ENCODE assay signal across 27 cellular contexts in the genomic region with DNA sequence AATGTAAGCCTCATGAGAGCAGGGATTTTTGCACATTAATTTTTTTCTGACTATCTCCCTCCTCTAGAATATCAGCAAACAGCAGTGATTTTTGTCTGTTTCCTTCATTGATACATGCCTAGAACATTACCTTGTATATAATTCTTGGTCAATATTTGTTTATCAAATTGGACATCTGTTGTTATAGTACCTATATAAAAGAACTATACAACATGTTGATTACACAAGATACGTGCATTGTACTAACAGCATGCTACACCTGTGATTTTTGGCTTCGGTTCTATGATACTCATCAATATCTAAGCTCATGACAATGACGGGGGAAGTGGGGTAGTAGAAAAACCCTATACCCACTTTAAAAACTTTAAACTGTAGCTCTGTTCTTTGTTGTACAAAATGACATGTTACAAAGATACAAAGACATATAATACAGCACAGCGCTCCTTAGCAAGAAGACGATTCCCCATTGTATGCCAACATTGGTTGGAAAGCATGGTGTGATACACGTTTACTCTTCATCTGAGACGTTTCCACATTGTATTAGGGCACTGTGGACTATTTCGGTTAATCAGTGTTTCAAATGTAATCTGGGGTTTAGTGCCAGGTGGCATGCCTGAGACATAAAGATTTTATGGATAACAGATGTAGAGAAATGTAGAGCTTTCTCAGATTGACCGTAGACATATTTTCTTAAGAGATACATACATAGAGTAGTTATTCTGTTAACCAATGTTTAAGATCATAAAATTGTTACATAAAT.
"Had no signal": no experiment of that assay in that cellular context is flagged by ENCODE, and none has a peak within 500 bp of the region (broad histone marks: within the 10 kb centered on the region; RNA-seq: fewer than 3 reads in every experiment).

No MANE protein-coding gene starts in this region.

- H3K4me1 ChIP-seq: ascending aorta, body of pancreas had no signal

- H3K4me3 Mint-ChIP-seq: activated CD4-positive, alpha-beta memory T cell treated with anti-CD3 and anti-CD28 coated beads, Interleukin-2, amount 10 ng/mL, durations not matched to agents 7 days and 5 days; activated CD4-positive, alpha-beta T cell treated with anti-CD3 and anti-CD28 coated beads for 36 hours; activated naive CD4-positive, alpha-beta T cell treated with anti-CD3 and anti-CD28 coated beads, Interleukin-2, amount 50 U/mL, for 24 hours; activated T-cell treated with anti-CD3 and anti-CD28 coated beads, Interleukin-2, amount 50 U/mL, for 72 hours; IgD-negative memory B cell had no signal

- H3K36me3 Mint-ChIP-seq: activated naive CD4-positive, alpha-beta T cell treated with anti-CD3 and anti-CD28 coated beads, Interleukin-2, amount 50 U/mL, for 24 hours; IgD-negative memory B cell had no signal

- ATAC-seq: activated CD4-positive, alpha-beta T cell treated with anti-CD3 and anti-CD28 coated beads for 36 hours; activated T-cell treated with anti-CD3 and anti-CD28 coated beads, Interleukin-2, amount 50 U/mL, for 72 hours; body of pancreas; Panc1; Right ventricle myocardium inferior had no signal

- H3K4me1 Mint-ChIP-seq: activated CD4-positive, alpha-beta memory T cell treated with anti-CD3 and anti-CD28 coated beads, Interleukin-2, amount 10 ng/mL, durations not matched to agents 7 days and 5 days; activated CD4-positive, alpha-beta T cell treated with anti-CD3 and anti-CD28 coated beads for 36 hours; activated naive CD4-positive, alpha-beta T cell treated with anti-CD3 and anti-CD28 coated beads, Interleukin-2, amount 50 U/mL, for 24 hours; IgD-negative memory B cell had no signal

- H3K27me3 ChIP-seq: ascending aorta, body of pancreas had no signal

- H3K36me3 ChIP-seq: ascending aorta had no signal

- H3K27me3 Mint-ChIP-seq: activated CD4-positive, alpha-beta T cell treated with anti-CD3 and anti-CD28 coated beads for 36 hours; IgD-negative memory B cell had no signal

- H3K27ac ChIP-seq: ascending aorta, body of pancreas, VCaP had no signal

- DNase-seq: activated CD4-positive, alpha-beta memory T cell treated with anti-CD3 and anti-CD28 coated beads, Interleukin-2, amount 10 ng/mL, durations not matched to agents 7 days and 5 days; activated CD4-positive, alpha-beta T cell treated with anti-CD3 and anti-CD28 coated beads for 36 hours; activated CD4-positive, alpha-beta T cell treated with anti-CD3 and anti-CD28 coated beads, Interleukin-2, amount 50 U/mL, for 1 hour; activated CD8-positive, alpha-beta memory T cell treated with anti-CD3 and anti-CD28 coated beads, Interleukin-2, amount 50 U/mL, for 4 hours; activated naive CD4-positive, alpha-beta T cell; activated T-cell treated with anti-CD3 and anti-CD28 coated beads, Interleukin-2, amount 50 U/mL, for 72 hours; body of pancreas; central memory CD4-positive, alpha-beta T cell; KG1; NCI-H1048; NCI-H1417 treated with DMSO at 0.1 percent for 48 hours; NCI-H187; NCI-H2107; NCI-H2171 treated with DMSO at 0.1 percent for 48 hours; NCI-H446; NK-92 treated with Interleukin-12 subunit alpha and Interleukin-12 subunit beta, amount 100 ng/mL, for 24 hours; OCI-M1; RPMI8226; SK-N-SH; T-helper 1 cell had no signal

- H3K9me3 ChIP-seq: ascending aorta, body of pancreas, SK-N-SH had no signal

- H3K27ac Mint-ChIP-seq: activated CD4-positive, alpha-beta memory T cell treated with anti-CD3 and anti-CD28 coated beads, Interleukin-2, amount 10 ng/mL, durations not matched to agents 7 days and 5 days; activated CD4-positive, alpha-beta T cell treated with anti-CD3 and anti-CD28 coated beads for 36 hours; activated naive CD4-positive, alpha-beta T cell treated with anti-CD3 and anti-CD28 coated beads, Interleukin-2, amount 50 U/mL, for 24 hours; activated T-cell treated with anti-CD3 and anti-CD28 coated beads, Interleukin-2, amount 50 U/mL, for 72 hours; activated T-helper 2 cell treated with anti-CD3 and anti-CD28 coated beads, Interferon-gamma antibody, Interleukin-2, Interleukin-4, amounts not matched to agents 10 μg/mL and 5 μg/mL and 100 μg/mL, durations not matched to agents 14 hours and 24 hours and 36 hours; IgD-negative memory B cell had no signal

- H3K9me3 Mint-ChIP-seq: activated CD4-positive, alpha-beta memory T cell treated with anti-CD3 and anti-CD28 coated beads, Interleukin-2, amount 10 ng/mL, durations not matched to agents 7 days and 5 days; activated T-cell treated with anti-CD3 and anti-CD28 coated beads, Interleukin-2, amount 50 U/mL, for 72 hours; activated T-helper 2 cell treated with anti-CD3 and anti-CD28 coated beads, Interferon-gamma antibody, Interleukin-2, Interleukin-4, amounts not matched to agents 10 μg/mL and 5 μg/mL and 100 μg/mL, durations not matched to agents 14 hours and 24 hours and 36 hours; IgD-negative memory B cell had no signal

- H3K4me3 ChIP-seq: ascending aorta, body of pancreas had no signal
